Comparison of ENCODE assay signal across 14 cellular contexts in the genomic region with DNA sequence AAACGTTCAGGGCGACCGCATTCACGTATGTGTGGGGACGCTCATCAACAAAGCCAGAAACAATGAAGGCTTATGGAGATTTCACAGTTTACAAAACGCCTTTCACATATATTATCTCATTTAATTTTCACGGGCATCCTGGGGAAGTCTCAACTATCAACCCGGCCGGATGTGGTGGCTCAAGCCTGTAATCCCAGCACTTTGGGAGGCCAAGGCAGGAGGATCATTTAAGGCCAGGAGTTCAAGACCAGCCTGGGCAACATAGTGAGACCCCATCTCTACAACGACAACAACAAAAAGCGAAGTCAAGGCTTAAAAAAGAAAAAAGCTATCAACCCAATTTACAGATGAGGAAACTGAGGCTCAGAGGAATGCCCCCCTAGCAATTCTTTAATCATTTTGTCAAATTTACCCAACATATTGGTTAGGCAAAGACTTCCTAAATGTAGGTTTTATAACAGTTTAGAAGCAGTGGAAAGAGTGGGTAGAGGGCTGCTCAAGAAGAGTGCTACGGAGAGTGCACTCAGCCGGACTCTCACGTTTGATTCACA. TPM values are rescaled to one million over a fixed set of nuclear protein-coding genes. Genes with fewer than 3 reads are reported as not detected.
DNase-seq lines count a peak whose midpoint lies in the region; ATAC-seq and TF ChIP-seq lines count a peak whose summit lies in the region.
"Had no signal": no experiment of that assay in that cellular context is flagged by ENCODE, and none has a peak within 500 bp of the region (broad histone marks: within the 10 kb centered on the region; RNA-seq: fewer than 3 reads in every experiment).

No MANE protein-coding gene starts in this region.

- intact Hi-C loops in MCF 10A (cut with micrococcal nuclease), result no loop called here

- H3K4me3 Mint-ChIP-seq in WTC11, result no peak overlapping the region
- H3K4me3 Mint-ChIP-seq in chondrocyte (ENCODE audit: unreplicated experiment), result no peak overlapping the region
- H3K4me3 Mint-ChIP-seq in MCF 10A (ENCODE audit: unreplicated experiment), result no peak overlapping the region
- H3K4me3 Mint-ChIP-seq: CD14-positive monocyte; CD8-positive, alpha-beta T cell had no signal

- H3K4me1 Mint-ChIP-seq in WTC11 (peaks cover 34% of the 10 kb centered on the region), chondrocyte (ENCODE audit: low read depth) (peaks cover 3% of the 10 kb centered on the region), MCF 10A (ENCODE audit: insufficient read depth, unreplicated experiment) (peaks cover 4% of the 10 kb centered on the region)
- H3K4me1 Mint-ChIP-seq: CD14-positive monocyte had no signal

- H3K27ac Mint-ChIP-seq in activated naive CD4-positive, alpha-beta T cell treated with anti-CD3 and anti-CD28 coated beads, Interleukin-2, amount 50 U/mL, for 72 hours, result peak overlapping the region; percentile 81
- 0 out of 2 replicates have a peak overlapping the region, but pooled peaks have one; percentile 19 for H3K27ac Mint-ChIP-seq in WTC11
- peak overlapping the region; percentile 36 for H3K27ac Mint-ChIP-seq in chondrocyte (ENCODE audit: unreplicated experiment)
- H3K27ac Mint-ChIP-seq in MCF 10A (ENCODE audit: low read depth, unreplicated experiment), result no peak overlapping the region
- H3K27ac Mint-ChIP-seq: CD8-positive, alpha-beta T cell had no signal

- BruUV-seq in MCF 10A (replicated peaks; lab: Mats Ljungman, UMichigan), result no TSS peak

- H3K27me3 Mint-ChIP-seq in WTC11 (ENCODE audit: low read depth) (no peaks in the 10 kb centered on the region), chondrocyte (ENCODE audit: low read depth) (no peaks in the 10 kb centered on the region), MCF 10A (ENCODE audit: insufficient read depth, unreplicated experiment) (no peaks in the 10 kb centered on the region)

- no peak for ATAC-seq in activated naive CD4-positive, alpha-beta T cell treated with anti-CD3 and anti-CD28 coated beads, Interleukin-2, amount 50 U/mL, for 72 hours
- ATAC-seq in WTC11, result no peak
- ATAC-seq: CD8-positive, alpha-beta T cell had no signal

- POLR2A ChIA-PET in WTC11 (lab: Charles Lee), result no interaction called here
- POLR2A ChIA-PET in MCF 10A (lab: Yijun Ruan, JAX), result no interaction called here

- DNase-seq in activated naive CD4-positive, alpha-beta T cell treated with anti-CD3 and anti-CD28 coated beads, Interleukin-2, amount 50 U/mL, for 72 hours (ENCODE audit: low spot score in 2 of 2), result no peak
- no peak for DNase-seq in activated naive CD4-positive, alpha-beta T cell treated with anti-CD3 and anti-CD28 coated beads, Interleukin-2, amount 50 U/mL, for 16 hours
- DNase-seq in WTC11 (ENCODE audit: low spot score) (no peak), chondrocyte (ENCODE audit: low spot score) (no peak), MCF 10A (ENCODE audit: unreplicated experiment) (no peak), NCI-H345 (lab: John Stamatoyannopoulos, UW) (no peak)
- DNase-seq: CD8-positive, alpha-beta T cell; COR-L47; DND-41; GDM1; GOT3; HCEC 1CT; IMR-90 had no signal

- H3K9me3 Mint-ChIP-seq in activated naive CD4-positive, alpha-beta T cell treated with anti-CD3 and anti-CD28 coated beads, Interleukin-2, amount 50 U/mL, for 72 hours, result no peaks in the 10 kb centered on the region
- H3K9me3 Mint-ChIP-seq in WTC11 (no peaks in the 10 kb centered on the region), chondrocyte (ENCODE audit: low read depth) (no peaks in the 10 kb centered on the region), MCF 10A (ENCODE audit: unreplicated experiment) (no peaks in the 10 kb centered on the region)
- H3K9me3 Mint-ChIP-seq: CD8-positive, alpha-beta T cell had no signal

- CTCF ChIA-PET in WTC11 (lab: Charles Lee), result interaction anchor here (0.7 to 2.6 kb wide), 2 partner anchors 65 to 241 kb away, joined by 4 to 18 read pairs; no protein-coding TSS in a partner anchor
- CTCF ChIA-PET in MCF 10A (lab: Yijun Ruan, JAX), result interaction anchor here (1.2 to 2.3 kb wide), 5 partner anchors 10 to 322 kb away, joined by 3 to 17 read pairs (median 4); no protein-coding TSS in a partner anchor

- TF ChIP-seq CTCF in WTC11 (IDR thresholded peaks at IDR 0.05), result no peak
- no peak for TF ChIP-seq CTCF in chondrocyte (IDR thresholded peaks at IDR 0.05)
- TF ChIP-seq CTCF in MCF 10A (IDR thresholded peaks at IDR 0.05; ENCODE audit: unreplicated experiment), result no peak

- no peaks in the 10 kb centered on the region for H3K36me3 Mint-ChIP-seq in activated naive CD4-positive, alpha-beta T cell treated with anti-CD3 and anti-CD28 coated beads, Interleukin-2, amount 50 U/mL, for 72 hours
- H3K36me3 Mint-ChIP-seq in WTC11 (peaks cover 12% of the 10 kb centered on the region), chondrocyte (ENCODE audit: low read depth) (peaks cover 27% of the 10 kb centered on the region), MCF 10A (ENCODE audit: insufficient read depth, unreplicated experiment) (peaks cover 55% of the 10 kb centered on the region)

TF ChIP-seq in WTC11, 78 proteins besides CTCF, POLR2A, EP300 and RAD21:
- TF ChIP-seq, protein P1, sequence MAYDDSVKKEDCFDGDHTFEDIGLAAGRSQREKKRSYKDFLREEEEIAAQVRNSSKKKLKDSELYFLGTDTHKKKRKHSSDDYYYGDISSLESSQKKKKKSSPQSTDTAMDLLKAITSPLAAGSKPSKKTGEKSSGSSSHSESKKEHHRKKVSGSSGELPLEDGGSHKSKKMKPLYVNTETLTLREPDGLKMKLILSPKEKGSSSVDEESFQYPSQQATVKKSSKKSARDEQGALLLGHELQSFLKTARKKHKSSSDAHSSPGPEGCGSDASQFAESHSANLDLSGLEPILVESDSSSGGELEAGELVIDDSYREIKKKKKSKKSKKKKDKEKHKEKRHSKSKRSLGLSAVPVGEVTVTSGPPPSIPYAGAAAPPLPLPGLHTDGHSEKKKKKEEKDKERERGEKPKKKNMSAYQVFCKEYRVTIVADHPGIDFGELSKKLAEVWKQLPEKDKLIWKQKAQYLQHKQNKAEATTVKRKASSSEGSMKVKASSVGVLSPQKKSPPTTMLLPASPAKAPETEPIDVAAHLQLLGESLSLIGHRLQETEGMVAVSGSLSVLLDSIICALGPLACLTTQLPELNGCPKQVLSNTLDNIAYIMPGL (CRISPR knock-in tag; IDR thresholded peaks at IDR 0.05), result no peak
- peak; percentile 76; the same call in 1 of the 2 replicates for TF ChIP-seq ZNF121 (CRISPR knock-in tag; IDR thresholded peaks at IDR 0.05)

RNA-seq across cellular contexts. Expression of a gene that starts 28.3 kb away (rescaled TPM):
- 1 to 10 TPM; 6.7 to 7.2 TPM for total RNA-seq in activated naive CD4-positive, alpha-beta T cell treated with anti-CD3 and anti-CD28 coated beads, Interleukin-2, amount 50 U/mL, for 72 hours
- total RNA-seq in WTC11 (2021) (12.8 to 14.2 TPM (median 14.1 TPM) in 3 replicates), chondrocyte (15.7 to 20.1 TPM (median 18.8 TPM) in 3 replicates), MCF 10A (2022) (16.2 and 20.2 TPM in 2 replicates)

RNA-seq across cellular contexts. Expression of a gene that starts 28.5 kb away (rescaled TPM):
- 10 to 100 TPM; 42.9 to 50.2 TPM for total RNA-seq in activated naive CD4-positive, alpha-beta T cell treated with anti-CD3 and anti-CD28 coated beads, Interleukin-2, amount 50 U/mL, for 72 hours
- total RNA-seq in WTC11 (2021), result 43.4 to 51.6 TPM (median 50.6 TPM) in 3 replicates
- total RNA-seq in chondrocyte, result 46.6 to 48.9 TPM (median 47.1 TPM) in 3 replicates
- 26.7 and 28.7 TPM in 2 replicates for total RNA-seq in MCF 10A (2022)

RNA-seq across cellular contexts. Expression of a gene that starts 51.9 kb away (rescaled TPM):
- total RNA-seq in activated naive CD4-positive, alpha-beta T cell treated with anti-CD3 and anti-CD28 coated beads, Interleukin-2, amount 50 U/mL, for 72 hours, result under 1 TPM; 0.68 to 0.93 TPM
- total RNA-seq in WTC11 (2021), result 1.3 to 1.5 TPM (median 1.5 TPM) in 3 replicates
- 0.45 to 1.5 TPM (median 0.51 TPM) in 3 replicates for total RNA-seq in chondrocyte
- 0.40 and 0.69 TPM in 2 replicates for total RNA-seq in MCF 10A (2022)
